ENCODE assay signal across 2 cellular contexts in the genomic region with DNA sequence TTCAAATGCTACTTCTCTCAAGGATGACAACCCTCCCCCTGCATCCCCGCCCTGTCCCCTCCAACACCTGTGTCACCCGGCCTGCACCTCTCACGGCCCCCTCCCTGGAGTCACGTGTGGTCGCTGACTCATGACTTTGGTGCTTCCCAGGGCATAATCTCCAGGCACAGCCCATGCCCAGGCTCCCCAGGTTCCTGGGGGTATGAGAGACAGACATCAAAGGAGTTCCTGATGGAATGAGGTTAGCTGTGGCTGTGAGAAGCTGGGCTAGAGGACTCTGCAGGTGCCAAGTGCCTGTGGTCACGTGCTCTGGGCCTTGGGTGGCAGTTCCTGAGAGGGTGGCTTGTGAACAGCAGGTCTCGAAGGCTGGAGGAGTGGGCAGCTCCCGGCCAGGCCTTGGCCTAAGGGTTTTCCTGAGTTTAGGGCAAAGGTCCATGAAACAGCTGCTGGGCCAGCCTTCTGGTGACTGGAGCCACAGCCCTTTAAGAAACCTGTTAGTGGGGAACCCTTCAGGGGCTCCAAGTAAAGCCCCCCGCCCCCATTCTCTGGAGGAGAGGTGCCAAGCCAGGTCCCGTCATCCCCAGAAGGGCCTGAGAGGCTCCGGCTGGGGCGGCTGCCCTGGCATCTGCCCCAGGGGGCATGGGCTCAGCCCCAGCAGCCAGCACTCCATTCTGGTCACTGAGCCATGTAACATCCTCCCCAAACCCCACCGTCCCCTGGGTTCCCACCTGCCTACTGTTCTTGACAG.
TF ChIP-seq lines count a peak whose summit lies in the region.

No MANE protein-coding gene starts in this region.

TF ChIP-seq in GM12878, 131 proteins besides CTCF, POLR2A, EP300 and RAD21 (continued from another document):
- TF ChIP-seq, protein P1, sequence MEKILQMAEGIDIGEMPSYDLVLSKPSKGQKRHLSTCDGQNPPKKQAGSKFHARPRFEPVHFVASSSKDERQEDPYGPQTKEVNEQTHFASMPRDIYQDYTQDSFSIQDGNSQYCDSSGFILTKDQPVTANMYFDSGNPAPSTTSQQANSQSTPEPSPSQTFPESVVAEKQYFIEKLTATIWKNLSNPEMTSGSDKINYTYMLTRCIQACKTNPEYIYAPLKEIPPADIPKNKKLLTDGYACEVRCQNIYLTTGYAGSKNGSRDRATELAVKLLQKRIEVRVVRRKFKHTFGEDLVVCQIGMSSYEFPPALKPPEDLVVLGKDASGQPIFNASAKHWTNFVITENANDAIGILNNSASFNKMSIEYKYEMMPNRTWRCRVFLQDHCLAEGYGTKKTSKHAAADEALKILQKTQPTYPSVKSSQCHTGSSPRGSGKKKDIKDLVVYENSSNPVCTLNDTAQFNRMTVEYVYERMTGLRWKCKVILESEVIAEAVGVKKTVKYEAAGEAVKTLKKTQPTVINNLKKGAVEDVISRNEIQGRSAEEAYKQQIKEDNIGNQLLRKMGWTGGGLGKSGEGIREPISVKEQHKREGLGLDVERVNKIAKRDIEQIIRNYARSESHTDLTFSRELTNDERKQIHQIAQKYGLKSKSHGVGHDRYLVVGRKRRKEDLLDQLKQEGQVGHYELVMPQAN (conservative IDR thresholded peaks at IDR 0.05), result no peak
- TF ChIP-seq POLR2AphosphoS2 (IDR thresholded peaks at IDR 0.05; ENCODE audit: low read depth, low read length) (no peak), EED (IDR thresholded peaks at IDR 0.05; ENCODE audit: low read depth) (no peak), SMAD1 (IDR thresholded peaks at IDR 0.05; ENCODE audit: low read depth, partially characterized antibody) (no peak), KLF5 (IDR thresholded peaks at IDR 0.05; ENCODE audit: partially characterized antibody) (no peak), TCF3 (IDR thresholded peaks at IDR 0.05; ENCODE audit: borderline replicate concordance, insufficient read depth, low read depth, low read length) (no peak), BHLHE40 (IDR thresholded peaks at IDR 0.05; ENCODE audit: borderline replicate concordance in 1 of 2, low read depth in 2 of 2, low read length in 1 of 2) (peak in 1 of 2 experiments; percentile 39; a peak in 2 of 4 replicates), RUNX3 (IDR thresholded peaks at IDR 0.05; ENCODE audit: low read length) (no peak)
- TF ChIP-seq, protein P2, sequence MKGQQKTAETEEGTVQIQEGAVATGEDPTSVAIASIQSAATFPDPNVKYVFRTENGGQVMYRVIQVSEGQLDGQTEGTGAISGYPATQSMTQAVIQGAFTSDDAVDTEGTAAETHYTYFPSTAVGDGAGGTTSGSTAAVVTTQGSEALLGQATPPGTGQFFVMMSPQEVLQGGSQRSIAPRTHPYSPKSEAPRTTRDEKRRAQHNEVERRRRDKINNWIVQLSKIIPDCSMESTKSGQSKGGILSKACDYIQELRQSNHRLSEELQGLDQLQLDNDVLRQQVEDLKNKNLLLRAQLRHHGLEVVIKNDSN (IDR thresholded peaks at IDR 0.05; ENCODE audit: borderline replicate concordance, extremely low read length, insufficient read depth, low read depth, low read length), result peak; percentile 29
- TF ChIP-seq, protein P3, sequence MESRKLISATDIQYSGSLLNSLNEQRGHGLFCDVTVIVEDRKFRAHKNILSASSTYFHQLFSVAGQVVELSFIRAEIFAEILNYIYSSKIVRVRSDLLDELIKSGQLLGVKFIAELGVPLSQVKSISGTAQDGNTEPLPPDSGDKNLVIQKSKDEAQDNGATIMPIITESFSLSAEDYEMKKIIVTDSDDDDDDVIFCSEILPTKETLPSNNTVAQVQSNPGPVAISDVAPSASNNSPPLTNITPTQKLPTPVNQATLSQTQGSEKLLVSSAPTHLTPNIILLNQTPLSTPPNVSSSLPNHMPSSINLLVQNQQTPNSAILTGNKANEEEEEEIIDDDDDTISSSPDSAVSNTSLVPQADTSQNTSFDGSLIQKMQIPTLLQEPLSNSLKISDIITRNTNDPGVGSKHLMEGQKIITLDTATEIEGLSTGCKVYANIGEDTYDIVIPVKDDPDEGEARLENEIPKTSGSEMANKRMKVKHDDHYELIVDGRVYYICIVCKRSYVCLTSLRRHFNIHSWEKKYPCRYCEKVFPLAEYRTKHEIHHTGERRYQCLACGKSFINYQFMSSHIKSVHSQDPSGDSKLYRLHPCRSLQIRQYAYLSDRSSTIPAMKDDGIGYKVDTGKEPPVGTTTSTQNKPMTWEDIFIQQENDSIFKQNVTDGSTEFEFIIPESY (IDR thresholded peaks at IDR 0.05), result no peak
TF ChIP-seq in GM12878: peak in this region for 2.

TF ChIP-seq in HepG2, 621 proteins besides CTCF, POLR2A, EP300 and RAD21 (continued from another document):
- TF ChIP-seq HNRNPL (IDR thresholded peaks at IDR 0.05; ENCODE audit: low read depth, low read length), result 0 out of 2 replicates have a peak, but pooled peaks have one; percentile 33
- peak; percentile 75 for TF ChIP-seq BHLHE40 (IDR thresholded peaks at IDR 0.05; ENCODE audit: low read length)
- TF ChIP-seq, protein P4, sequence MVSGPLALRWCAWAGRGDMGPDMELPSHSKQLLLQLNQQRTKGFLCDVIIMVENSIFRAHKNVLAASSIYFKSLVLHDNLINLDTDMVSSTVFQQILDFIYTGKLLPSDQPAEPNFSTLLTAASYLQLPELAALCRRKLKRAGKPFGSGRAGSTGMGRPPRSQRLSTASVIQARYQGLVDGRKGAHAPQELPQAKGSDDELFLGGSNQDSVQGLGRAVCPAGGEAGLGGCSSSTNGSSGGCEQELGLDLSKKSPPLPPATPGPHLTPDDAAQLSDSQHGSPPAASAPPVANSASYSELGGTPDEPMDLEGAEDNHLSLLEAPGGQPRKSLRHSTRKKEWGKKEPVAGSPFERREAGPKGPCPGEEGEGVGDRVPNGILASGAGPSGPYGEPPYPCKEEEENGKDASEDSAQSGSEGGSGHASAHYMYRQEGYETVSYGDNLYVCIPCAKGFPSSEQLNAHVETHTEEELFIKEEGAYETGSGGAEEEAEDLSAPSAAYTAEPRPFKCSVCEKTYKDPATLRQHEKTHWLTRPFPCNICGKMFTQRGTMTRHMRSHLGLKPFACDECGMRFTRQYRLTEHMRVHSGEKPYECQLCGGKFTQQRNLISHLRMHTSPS (CRISPR knock-in tag; IDR thresholded peaks at IDR 0.05; ENCODE audit: low read depth), result peak; percentile 48; the same call in 1 of the 2 replicates
- TF ChIP-seq, protein P5, sequence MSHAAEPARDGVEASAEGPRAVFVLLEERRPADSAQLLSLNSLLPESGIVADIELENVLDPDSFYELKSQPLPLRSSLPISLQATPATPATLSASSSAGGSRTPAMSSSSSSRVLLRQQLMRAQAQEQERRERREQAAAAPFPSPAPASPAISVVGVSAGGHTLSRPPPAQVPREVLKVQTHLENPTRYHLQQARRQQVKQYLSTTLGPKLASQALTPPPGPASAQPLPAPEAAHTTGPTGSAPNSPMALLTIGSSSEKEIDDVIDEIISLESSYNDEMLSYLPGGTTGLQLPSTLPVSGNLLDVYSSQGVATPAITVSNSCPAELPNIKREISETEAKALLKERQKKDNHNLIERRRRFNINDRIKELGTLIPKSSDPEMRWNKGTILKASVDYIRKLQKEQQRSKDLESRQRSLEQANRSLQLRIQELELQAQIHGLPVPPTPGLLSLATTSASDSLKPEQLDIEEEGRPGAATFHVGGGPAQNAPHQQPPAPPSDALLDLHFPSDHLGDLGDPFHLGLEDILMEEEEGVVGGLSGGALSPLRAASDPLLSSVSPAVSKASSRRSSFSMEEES (CRISPR knock-in tag; IDR thresholded peaks at IDR 0.05), result 0 out of 2 replicates have a peak, but pooled peaks have one; percentile 30
- TF ChIP-seq ZMYM3 (CRISPR knock-in tag; IDR thresholded peaks at IDR 0.05), result no peak
